18 cellular contexts compared by ENCODE assay signal in the genomic region with DNA sequence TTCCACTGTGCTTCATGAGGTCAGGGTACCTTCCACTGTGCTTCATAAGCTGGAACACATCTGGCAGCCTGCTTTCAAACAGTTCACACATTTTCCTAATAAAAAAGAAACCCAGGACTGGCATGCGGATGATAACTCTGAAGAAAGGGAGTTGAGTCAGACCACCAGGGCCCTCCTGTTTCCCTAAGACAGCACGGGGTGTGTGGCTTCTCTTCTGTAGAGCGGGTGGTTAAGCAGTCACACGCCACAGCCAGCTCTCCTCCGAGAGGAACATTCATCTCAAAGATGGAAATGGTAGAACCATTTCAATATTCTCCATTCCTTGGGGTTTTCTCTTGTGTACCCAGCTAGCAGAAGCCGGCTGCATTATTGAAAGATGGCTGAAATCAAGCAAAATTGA.
"Had no signal": no experiment of that assay in that cellular context is flagged by ENCODE, and none has a peak within 500 bp of the region (broad histone marks: within the 10 kb centered on the region; RNA-seq: fewer than 3 reads in every experiment).

No MANE protein-coding gene starts in this region.

- H3K9me3 Mint-ChIP-seq: endodermal cell, type B pancreatic cell had no signal

- H3K4me1 ChIP-seq: colonic mucosa, thyroid gland had no signal

- H3K4me3 Mint-ChIP-seq: endodermal cell; naive thymus-derived CD4-positive, alpha-beta T cell; type B pancreatic cell had no signal

- H3K27me3 Mint-ChIP-seq: type B pancreatic cell had no signal

- H3K27ac Mint-ChIP-seq: endodermal cell; naive thymus-derived CD4-positive, alpha-beta T cell; type B pancreatic cell had no signal

- ATAC-seq: heart left ventricle; naive thymus-derived CD4-positive, alpha-beta T cell; sciatic nerve had no signal

- H3K36me3 ChIP-seq: colonic mucosa had no signal

- H3K27me3 ChIP-seq: colonic mucosa, heart left ventricle, suprapubic skin, thyroid gland had no signal

- DNase-seq: colonic mucosa; dermis blood vessel endothelial cell; endodermal cell; erythroblast; foreskin melanocyte; heart left ventricle; hippocampal formation; kidney glomerular epithelial cell; mammary epithelial cell; naive thymus-derived CD4-positive, alpha-beta T cell; spleen; stimulated activated CD4-positive, alpha-beta T cell treated with anti-CD3 and anti-CD28 coated beads, Interleukin-2, amount 100 ng/mL, for 24 hours; stimulated activated CD4-positive, alpha-beta T cell treated with anti-CD3 and anti-CD28 coated beads, Interleukin-4, amount 100 ng/mL, for 4 hours; stimulated activated naive CD4-positive, alpha-beta T cell; thyroid gland had no signal

- H3K9me3 ChIP-seq: colonic mucosa, heart left ventricle, spleen, suprapubic skin, thyroid gland had no signal

- H3K4me3 ChIP-seq: colonic mucosa, heart left ventricle, spleen, suprapubic skin, thyroid gland had no signal

- H3K27ac ChIP-seq: colonic mucosa, heart left ventricle, spleen, suprapubic skin, thyroid gland had no signal

- H3K4me1 Mint-ChIP-seq: endodermal cell had no signal
